16 cellular contexts compared by ENCODE assay signal in genomic region chr1:151653397-151653796, GRCh38. TPM values are rescaled to one million over a fixed set of nuclear protein-coding genes. Genes with fewer than 3 reads are reported as not detected.
DNase-seq lines count a peak whose midpoint lies in the region; ATAC-seq and TF ChIP-seq lines count a peak whose summit lies in the region.
"Had no signal": no experiment of that assay in that cellular context is flagged by ENCODE, and none has a peak within 500 bp of the region (broad histone marks: within the 10 kb centered on the region; RNA-seq: fewer than 3 reads in every experiment).

No MANE protein-coding gene starts in this region.

- H3K36me3 ChIP-seq in spleen: peaks cover 0 to 42% (median 6%) of the 10 kb centered on the region in 6 donors
- H3K36me3 ChIP-seq: breast epithelium had no signal

- no peaks in the 10 kb centered on the region for H3K27me3 ChIP-seq in spleen (replicated peaks in 1 of 7)
- H3K27me3 ChIP-seq: breast epithelium had no signal

- TF ChIP-seq POLR2A in spleen (IDR thresholded peaks at IDR 0.05) (no peak), erythroblast (IDR thresholded peaks at IDR 0.05; ENCODE audit: low read length) (no peak)

- no peak for DNase-seq in activated CD8-positive, alpha-beta T cell treated with anti-CD3 and anti-CD28 coated beads, Interleukin-2, amount 10 ng/mL, durations not matched to agents 7 days and 5 days
- no peak for DNase-seq in activated CD8-positive, alpha-beta T cell treated with anti-CD3 and anti-CD28 coated beads for 36 hours
- DNase-seq in MV-4-11 (lab: John Stamatoyannopoulos, UW): peak; percentile 86
- no peak for DNase-seq in effector memory CD8-positive, alpha-beta T cell
- no peak for DNase-seq in spleen
- DNase-seq in erythroblast (lab: John Stamatoyannopoulos, UW): no peak
- no peak for DNase-seq in chondrocyte (ENCODE audit: low spot score)
- DNase-seq: 8988T, DMS53, NCI-H2029 treated with DMSO at 0.1 percent for 48 hours, T-cell had no signal

- peak overlapping the region; percentile 46 for H3K27ac Mint-ChIP-seq in activated CD8-positive, alpha-beta T cell treated with anti-CD3 and anti-CD28 coated beads, Interleukin-2, amount 10 ng/mL, durations not matched to agents 7 days and 5 days
- H3K27ac Mint-ChIP-seq in activated CD8-positive, alpha-beta T cell treated with anti-CD3 and anti-CD28 coated beads for 36 hours: no peak overlapping the region
- peak overlapping the region; percentile 59 to 95 for H3K27ac Mint-ChIP-seq in effector memory CD8-positive, alpha-beta T cell
- H3K27ac Mint-ChIP-seq in chondrocyte (ENCODE audit: unreplicated experiment): no peak overlapping the region

- no peaks in the 10 kb centered on the region for H3K27me3 Mint-ChIP-seq in activated CD8-positive, alpha-beta T cell treated with anti-CD3 and anti-CD28 coated beads, Interleukin-2, amount 10 ng/mL, durations not matched to agents 7 days and 5 days (ENCODE audit: low read depth)
- no peaks in the 10 kb centered on the region for H3K27me3 Mint-ChIP-seq in activated CD8-positive, alpha-beta T cell treated with anti-CD3 and anti-CD28 coated beads for 36 hours
- no peaks in the 10 kb centered on the region for H3K27me3 Mint-ChIP-seq in effector memory CD8-positive, alpha-beta T cell
- H3K27me3 Mint-ChIP-seq in chondrocyte (ENCODE audit: low read depth): no peaks in the 10 kb centered on the region
- H3K27me3 Mint-ChIP-seq: activated T-helper 17 cell treated with anti-CD3 and anti-CD28 coated beads, Interleukin-2, amount 50 U/mL, for 72 hours; IgD-negative memory B cell; T-cell had no signal

- no peak overlapping the region for H3K4me3 ChIP-seq in spleen
- H3K4me3 ChIP-seq: breast epithelium, thoracic aorta had no signal

- whole genome bisulfite sequencing in spleen, 5 donors: 32 to 63% (median 47%) methylated on average over 1 of the region's 1 CpG

- peak overlapping the region in 6 of 8 donors; percentile 76 to 86 (median 82) for H3K27ac ChIP-seq in spleen
- H3K27ac ChIP-seq: breast epithelium, thoracic aorta had no signal

- peaks cover 12% of the 10 kb centered on the region for H3K36me3 Mint-ChIP-seq in activated CD8-positive, alpha-beta T cell treated with anti-CD3 and anti-CD28 coated beads, Interleukin-2, amount 10 ng/mL, durations not matched to agents 7 days and 5 days (ENCODE audit: low read depth)
- H3K36me3 Mint-ChIP-seq in activated CD8-positive, alpha-beta T cell treated with anti-CD3 and anti-CD28 coated beads for 36 hours (ENCODE audit: low read depth): peaks cover 24% of the 10 kb centered on the region
- peaks cover 5% of the 10 kb centered on the region for H3K36me3 Mint-ChIP-seq in effector memory CD8-positive, alpha-beta T cell (ENCODE audit: insufficient read depth)
- H3K36me3 Mint-ChIP-seq in chondrocyte (ENCODE audit: low read depth): peaks cover 11% of the 10 kb centered on the region

- no peak for TF ChIP-seq CTCF in activated CD8-positive, alpha-beta T cell treated with anti-CD3 and anti-CD28 coated beads for 36 hours (IDR thresholded peaks at IDR 0.05)
- TF ChIP-seq CTCF in spleen (IDR thresholded peaks at IDR 0.05 in 8 of 11, conservative IDR thresholded peaks at IDR 0.05 in 3 of 11) (no peak), chondrocyte (IDR thresholded peaks at IDR 0.05) (no peak)

- H3K4me1 Mint-ChIP-seq in activated CD8-positive, alpha-beta T cell treated with anti-CD3 and anti-CD28 coated beads, Interleukin-2, amount 10 ng/mL, durations not matched to agents 7 days and 5 days (ENCODE audit: low read depth): peaks cover 21% of the 10 kb centered on the region
- peaks cover 10% of the 10 kb centered on the region for H3K4me1 Mint-ChIP-seq in activated CD8-positive, alpha-beta T cell treated with anti-CD3 and anti-CD28 coated beads for 36 hours (ENCODE audit: low read depth)
- H3K4me1 Mint-ChIP-seq in effector memory CD8-positive, alpha-beta T cell (ENCODE audit: low read depth in 2 of 2): peaks cover 14 to 19% of the 10 kb centered on the region in 2 donors
- H3K4me1 Mint-ChIP-seq in chondrocyte (ENCODE audit: low read depth): peaks cover 17% of the 10 kb centered on the region

- H3K4me3 Mint-ChIP-seq in activated CD8-positive, alpha-beta T cell treated with anti-CD3 and anti-CD28 coated beads, Interleukin-2, amount 10 ng/mL, durations not matched to agents 7 days and 5 days: no peak overlapping the region
- no peak overlapping the region for H3K4me3 Mint-ChIP-seq in activated CD8-positive, alpha-beta T cell treated with anti-CD3 and anti-CD28 coated beads for 36 hours
- no peak overlapping the region for H3K4me3 Mint-ChIP-seq in effector memory CD8-positive, alpha-beta T cell
- no peak overlapping the region for H3K4me3 Mint-ChIP-seq in chondrocyte (ENCODE audit: unreplicated experiment)

- H3K9me3 Mint-ChIP-seq in activated CD8-positive, alpha-beta T cell treated with anti-CD3 and anti-CD28 coated beads, Interleukin-2, amount 10 ng/mL, durations not matched to agents 7 days and 5 days (ENCODE audit: insufficient read depth): no peaks in the 10 kb centered on the region
- no peaks in the 10 kb centered on the region for H3K9me3 Mint-ChIP-seq in activated CD8-positive, alpha-beta T cell treated with anti-CD3 and anti-CD28 coated beads for 36 hours
- H3K9me3 Mint-ChIP-seq in effector memory CD8-positive, alpha-beta T cell: no peaks in the 10 kb centered on the region
- H3K9me3 Mint-ChIP-seq in chondrocyte (ENCODE audit: low read depth): peaks cover 8% of the 10 kb centered on the region
- H3K9me3 Mint-ChIP-seq: activated T-helper 17 cell treated with anti-CD3 and anti-CD28 coated beads, Interleukin-2, amount 50 U/mL, for 72 hours; IgD-negative memory B cell; T-cell had no signal

- CTCF ChIA-PET in activated CD8-positive, alpha-beta T cell treated with anti-CD3 and anti-CD28 coated beads, Interleukin-2, amount 10 ng/mL, durations not matched to agents 7 days and 5 days (lab: Charles Lee): no interaction called here
- CTCF ChIA-PET in activated CD8-positive, alpha-beta T cell treated with anti-CD3 and anti-CD28 coated beads for 36 hours (lab: Charles Lee): interaction anchor here (0.7 kb wide), 1 partner anchor 181 kb away, joined by 3 read pairs; no protein-coding TSS in a partner anchor

- no peaks in the 10 kb centered on the region for H3K9me3 ChIP-seq in spleen
- H3K9me3 ChIP-seq: breast epithelium, thoracic aorta had no signal

- intact Hi-C loops in activated CD8-positive, alpha-beta T cell treated with anti-CD3 and anti-CD28 coated beads for 36 hours (cut with micrococcal nuclease): no loop called here
- intact Hi-C loops in spleen (cut with DNase I; ENCODE audit: low total_unique reads): no loop called here

- ATAC-seq in activated CD8-positive, alpha-beta T cell treated with anti-CD3 and anti-CD28 coated beads, Interleukin-2, amount 10 ng/mL, durations not matched to agents 7 days and 5 days: no peak
- ATAC-seq in activated CD8-positive, alpha-beta T cell treated with anti-CD3 and anti-CD28 coated beads for 36 hours: no peak
- no peak for ATAC-seq in effector memory CD8-positive, alpha-beta T cell (replicated peaks)
- ATAC-seq in SK-N-SH treated with all-trans-retinoic acid at 6 μM for 48 hours: no peak
- ATAC-seq: activated T-helper 17 cell treated with anti-CD3 and anti-CD28 coated beads, Interleukin-2, amount 50 U/mL, for 72 hours had no signal

- peaks cover 0 to 35% (median 17%) of the 10 kb centered on the region in 6 donors for H3K4me1 ChIP-seq in spleen
- H3K4me1 ChIP-seq: breast epithelium had no signal

- POLR2A ChIA-PET in activated CD8-positive, alpha-beta T cell treated with anti-CD3 and anti-CD28 coated beads, Interleukin-2, amount 10 ng/mL, durations not matched to agents 7 days and 5 days (lab: Charles Lee): interaction anchor here (0.6 kb wide), 1 partner anchor 31 kb away, joined by 3 read pairs; no protein-coding TSS in a partner anchor
- POLR2A ChIA-PET in activated CD8-positive, alpha-beta T cell treated with anti-CD3 and anti-CD28 coated beads for 36 hours (lab: Charles Lee): interaction anchor here (1.0 kb wide), 1 partner anchor 171 kb away, joined by 3 read pairs; no protein-coding TSS in a partner anchor

TF ChIP-seq in SK-N-SH treated with all-trans-retinoic acid at 6 μM for 48 hours, 23 proteins besides CTCF, POLR2A, EP300 and RAD21:
- TF ChIP-seq ZFP3 (CRISPR knock-in tag; IDR thresholded peaks at IDR 0.05): no peak
TF ChIP-seq in SK-N-SH treated with all-trans-retinoic acid at 6 μM for 48 hours: peak in this region for 0.

RNA-seq across cellular contexts. Expression of gene SNX27, which starts 41.5 kb away (rescaled TPM):
- 10 to 100 TPM; 24.5 to 26.0 TPM for total RNA-seq in activated CD8-positive, alpha-beta T cell treated with anti-CD3 and anti-CD28 coated beads, Interleukin-2, amount 10 ng/mL, durations not matched to agents 7 days and 5 days
- total RNA-seq in activated CD8-positive, alpha-beta T cell treated with anti-CD3 and anti-CD28 coated beads for 36 hours: 10 to 100 TPM; 27.2 to 29.5 TPM
- 10 to 100 TPM; 40.4 to 69.6 (median 53.5) TPM for total RNA-seq in spleen
- 1 to 10 TPM; 3.1 to 9.0 (median 3.6) TPM for polyA plus RNA-seq in spleen
- total RNA-seq in chondrocyte: 39.0 to 39.5 TPM (median 39.3 TPM) in 3 replicates

Comparison
In these comparisons a context has a peak if more than half of its experiments do, and no peak if none do; other contexts are left out.
1. H3K27ac Mint-ChIP-seq: peak in activated CD8-positive, alpha-beta T cell treated with anti-CD3 and anti-CD28 coated beads, Interleukin-2, amount 10 ng/mL, durations not matched to agents 7 days and 5 days (single experiment) and effector memory CD8-positive, alpha-beta T cell (2 of 2); none in activated CD8-positive, alpha-beta T cell treated with anti-CD3 and anti-CD28 coated beads for 36 hours (single experiment) and chondrocyte (single experiment).